In genomic region chr22:39183991-39184585, GRCh38 we compare ENCODE assay signal across 10 cellular contexts. TPM values are rescaled to one million over a fixed set of nuclear protein-coding genes. Genes with fewer than 3 reads are reported as not detected.
A peak's percentile ranks its signal among the peaks of the same experiment; 100 is the strongest.
DNase-seq lines count a peak whose midpoint lies in the region; ATAC-seq and TF ChIP-seq lines count a peak whose summit lies in the region.
"Had no signal": no experiment of that assay in that cellular context is flagged by ENCODE, and none has a peak within 500 bp of the region (broad histone marks: within the 10 kb centered on the region; RNA-seq: fewer than 3 reads in every experiment).

No MANE protein-coding gene starts in this region.

- no peaks in the 10 kb centered on the region for H3K4me1 Mint-ChIP-seq in activated CD4-positive, alpha-beta T cell treated with anti-CD3 and anti-CD28 coated beads, Interleukin-2, amount 10 ng/mL, durations not matched to agents 7 days and 5 days
- H3K4me1 Mint-ChIP-seq in Calu3 (ENCODE audit: low read depth, unreplicated experiment): peaks cover 10% of the 10 kb centered on the region

- peaks cover 34% of the 10 kb centered on the region for H3K4me1 ChIP-seq in skeletal muscle satellite cell (ENCODE audit: control insufficient read depth, insufficient read depth, low read length)
- peaks cover 9% of the 10 kb centered on the region for H3K4me1 ChIP-seq in mammary epithelial cell (ENCODE audit: insufficient read depth, low read length)

- H3K79me2 ChIP-seq in mammary epithelial cell (ENCODE audit: insufficient read depth, low read length): no peaks in the 10 kb centered on the region

- in situ Hi-C loops in GM13977 (cut with MboI; ENCODE audit: low pct_unique_long_range_greater_than_20kb, low sequenced_read_pairs, unreplicated experiment): no loop called here
- in situ Hi-C loops in mammary epithelial cell (cut with MboI; ENCODE audit: low sequenced_read_pairs in 2 of 2): no loop called here

- 100% methylated on average over 11 of the region's 13 CpGs for WGBS in mammary epithelial cell (ENCODE audit: low coverage, missing lambda C conversion rate)

- H2AFZ ChIP-seq in mammary epithelial cell (ENCODE audit: low read depth, low read length): no peak overlapping the region

- CTCF ChIA-PET in activated CD4-positive, alpha-beta T cell treated with anti-CD3 and anti-CD28 coated beads, Interleukin-2, amount 10 ng/mL, durations not matched to agents 7 days and 5 days (lab: Charles Lee): interaction anchor here (1.0 to 1.4 kb wide), 2 partner anchors 106 to 126 kb away, joined by 3 read pairs; no protein-coding TSS in a partner anchor
- CTCF ChIA-PET in Calu3 (lab: Charles Lee): interaction anchor here (0.5 kb wide), 1 partner anchor 95 kb away, joined by 6 read pairs; no protein-coding TSS in a partner anchor
- CTCF ChIA-PET in mammary epithelial cell (lab: Charles Lee; ENCODE audit: low non-redundant PET): no interaction called here

- no peaks in the 10 kb centered on the region for H3K36me3 Mint-ChIP-seq in activated CD4-positive, alpha-beta T cell treated with anti-CD3 and anti-CD28 coated beads, Interleukin-2, amount 10 ng/mL, durations not matched to agents 7 days and 5 days (ENCODE audit: low read depth)
- H3K36me3 Mint-ChIP-seq in Calu3 (ENCODE audit: insufficient read depth, unreplicated experiment): peaks cover 5% of the 10 kb centered on the region
- peaks cover 6% of the 10 kb centered on the region in 2 donors for H3K36me3 Mint-ChIP-seq in activated naive CD4-positive, alpha-beta T cell treated with anti-CD3 and anti-CD28 coated beads, Interleukin-2, amount 50 U/mL, for 72 hours

- ATAC-seq in activated naive CD4-positive, alpha-beta T cell treated with anti-CD3 and anti-CD28 coated beads, Interleukin-2, amount 50 U/mL, for 72 hours: no peak

- H3K27me3 Mint-ChIP-seq in activated CD4-positive, alpha-beta T cell treated with anti-CD3 and anti-CD28 coated beads, Interleukin-2, amount 10 ng/mL, durations not matched to agents 7 days and 5 days: peaks cover 2% of the 10 kb centered on the region
- no peaks in the 10 kb centered on the region for H3K27me3 Mint-ChIP-seq in Calu3 (ENCODE audit: unreplicated experiment)

- H3K4me3 ChIP-seq in skeletal muscle satellite cell (ENCODE audit: low read length) (peak overlapping the region; percentile 28), mammary epithelial cell (replicated peaks in 1 of 3; ENCODE audit: insufficient read depth in 1 of 3, low read depth in 2 of 3, low read length in 3 of 3) (no peak overlapping the region)

- dilution Hi-C loops in mammary epithelial cell (cut with HindIII; ENCODE audit: low sequenced_read_pairs): loop anchor here (5.0 kb wide), 3 partner anchors 53 to 133 kb away; partner anchors contain the start of gene RPL3

- H3K4me3 Mint-ChIP-seq in activated CD4-positive, alpha-beta T cell treated with anti-CD3 and anti-CD28 coated beads, Interleukin-2, amount 10 ng/mL, durations not matched to agents 7 days and 5 days: no peak overlapping the region
- no peak overlapping the region for H3K4me3 Mint-ChIP-seq in Calu3 (ENCODE audit: low read depth, unreplicated experiment)

- no peaks in the 10 kb centered on the region for H3K27me3 ChIP-seq in skeletal muscle satellite cell (ENCODE audit: control insufficient read depth, insufficient read depth, low read length)
- H3K27me3 ChIP-seq in mammary epithelial cell (ENCODE audit: insufficient read depth, low read length): no peaks in the 10 kb centered on the region

- H3K9ac ChIP-seq in skeletal muscle satellite cell (ENCODE audit: low read depth, low read length) (peak overlapping the region; percentile 62), mammary epithelial cell (ENCODE audit: insufficient read depth, low read length) (no peak overlapping the region)

- POLR2A ChIA-PET in activated CD4-positive, alpha-beta T cell treated with anti-CD3 and anti-CD28 coated beads, Interleukin-2, amount 10 ng/mL, durations not matched to agents 7 days and 5 days (lab: Charles Lee): no interaction called here

- DNase-seq in GM13977 (ENCODE audit: low spot score): peak; percentile 6
- DNase-seq in amniotic epithelial cell (ENCODE audit: low read depth): peak; percentile 51
- peak; percentile 72 for DNase-seq in iPS DF 19.7 (ENCODE audit: low read depth, low spot score)
- no peak for DNase-seq in activated CD4-positive, alpha-beta T cell treated with anti-CD3 and anti-CD28 coated beads, Interleukin-2, amount 10 ng/mL, durations not matched to agents 7 days and 5 days
- DNase-seq in Calu3: no peak
- DNase-seq in activated naive CD4-positive, alpha-beta T cell treated with anti-CD3 and anti-CD28 coated beads, Interleukin-2, amount 50 U/mL, for 72 hours (ENCODE audit: low spot score in 2 of 2): no peak
- no peak for DNase-seq in mammary epithelial cell
- DNase-seq: NCI-H1105; stimulated activated CD4-positive, alpha-beta T cell treated with anti-CD3 and anti-CD28 coated beads, Interleukin-2, amount 100 ng/mL, for 24 hours had no signal

- H3K36me3 ChIP-seq in skeletal muscle satellite cell (ENCODE audit: insufficient read depth, low read length): no peaks in the 10 kb centered on the region
- H3K36me3 ChIP-seq in mammary epithelial cell (ENCODE audit: insufficient read depth, low read length): no peaks in the 10 kb centered on the region

- H3K9me3 ChIP-seq in skeletal muscle satellite cell (replicated peaks; ENCODE audit: low read length) (no peaks in the 10 kb centered on the region), mammary epithelial cell (replicated peaks; ENCODE audit: insufficient read depth, low read length) (no peaks in the 10 kb centered on the region)

- H4K20me1 ChIP-seq in mammary epithelial cell (ENCODE audit: insufficient read depth, low read length): no peaks in the 10 kb centered on the region

- no TSS peak for BruUV-seq in Calu3 (replicated peaks; lab: Mats Ljungman, UMichigan)
- no TSS peak for BruUV-seq in mammary epithelial cell (replicated peaks; lab: Mats Ljungman, UMichigan)

- peaks cover 2% of the 10 kb centered on the region for H3K9me3 Mint-ChIP-seq in activated CD4-positive, alpha-beta T cell treated with anti-CD3 and anti-CD28 coated beads, Interleukin-2, amount 10 ng/mL, durations not matched to agents 7 days and 5 days
- peaks cover 6% of the 10 kb centered on the region for H3K9me3 Mint-ChIP-seq in Calu3 (ENCODE audit: low read depth, unreplicated experiment)
- peaks cover 4 to 9% of the 10 kb centered on the region in 2 donors for H3K9me3 Mint-ChIP-seq in activated naive CD4-positive, alpha-beta T cell treated with anti-CD3 and anti-CD28 coated beads, Interleukin-2, amount 50 U/mL, for 72 hours

- no peak overlapping the region for H3K27ac ChIP-seq in mammary epithelial cell (ENCODE audit: insufficient read depth, low read depth, low read length)

- intact Hi-C loops in Calu3 (cut with micrococcal nuclease; ENCODE audit: unreplicated experiment): no loop called here
- intact Hi-C loops in mammary epithelial cell (cut with micrococcal nuclease): no loop called here

- H3K27ac Mint-ChIP-seq in activated CD4-positive, alpha-beta T cell treated with anti-CD3 and anti-CD28 coated beads, Interleukin-2, amount 10 ng/mL, durations not matched to agents 7 days and 5 days: no peak overlapping the region
- H3K27ac Mint-ChIP-seq in Calu3 (ENCODE audit: unreplicated experiment): no peak overlapping the region
- H3K27ac Mint-ChIP-seq in activated naive CD4-positive, alpha-beta T cell treated with anti-CD3 and anti-CD28 coated beads, Interleukin-2, amount 50 U/mL, for 72 hours: no peak overlapping the region

- H3K4me2 ChIP-seq in skeletal muscle satellite cell (ENCODE audit: low read length) (peak overlapping the region; percentile 57), mammary epithelial cell (ENCODE audit: insufficient read depth, low read depth, low read length) (no peak overlapping the region)

- TF ChIP-seq CTCF in GM13977 (IDR thresholded peaks at IDR 0.05; ENCODE audit: extremely low read depth, insufficient read depth, missing control alignments) (no peak), Calu3 (IDR thresholded peaks at IDR 0.05; ENCODE audit: unreplicated experiment) (no peak), mammary epithelial cell (conservative IDR thresholded peaks at IDR 0.05 in 1 of 2, IDR thresholded peaks at IDR 0.05 in 1 of 2; ENCODE audit: extremely low read depth in 1 of 2, insufficient read depth in 1 of 2, low read depth in 1 of 2, low read length in 2 of 2) (no peak)

RNA-seq across cellular contexts. Expression of gene CBX7, which starts 31.6 kb away (rescaled TPM):
- 1.8 and 2.2 TPM in 2 replicates for total RNA-seq in skeletal muscle satellite cell (2012; rRNA removed)
- 10 to 100 TPM; 14.9 to 16.0 TPM for total RNA-seq in activated CD4-positive, alpha-beta T cell treated with anti-CD3 and anti-CD28 coated beads, Interleukin-2, amount 10 ng/mL, durations not matched to agents 7 days and 5 days
- total RNA-seq in Calu3 (2022) (10.5 and 11.8 TPM in 2 replicates), mammary epithelial cell (1 to 10 TPM; 3.2 to 4.3 TPM)
- 10 to 100 TPM; 25.0 to 43.8 TPM for total RNA-seq in activated naive CD4-positive, alpha-beta T cell treated with anti-CD3 and anti-CD28 coated beads, Interleukin-2, amount 50 U/mL, for 72 hours
- polyA plus RNA-seq in mammary epithelial cell: 1.4 TPM
- 1.9 TPM for polyA minus RNA-seq in mammary epithelial cell

Comparison
In these comparisons a context has a peak if more than half of its experiments do, and no peak if none do; other contexts are left out.
1. DNase-seq: peak in GM13977 (single experiment), amniotic epithelial cell (single experiment) and iPS DF 19.7 (single experiment); none in activated CD4-positive, alpha-beta T cell treated with anti-CD3 and anti-CD28 coated beads, Interleukin-2, amount 10 ng/mL, durations not matched to agents 7 days and 5 days (single experiment), Calu3 (single experiment), activated naive CD4-positive, alpha-beta T cell treated with anti-CD3 and anti-CD28 coated beads, Interleukin-2, amount 50 U/mL, for 72 hours (0 of 2) and mammary epithelial cell (single experiment).